6 cellular contexts compared by ENCODE assay signal in genomic region chr2:96665717-96666116, GRCh38. TPM values are rescaled to one million over a fixed set of nuclear protein-coding genes. Genes with fewer than 3 reads are reported as not detected.
"Had no signal": no experiment of that assay in that cellular context is flagged by ENCODE, and none has a peak within 500 bp of the region (broad histone marks: within the 10 kb centered on the region; RNA-seq: fewer than 3 reads in every experiment).

No MANE protein-coding gene starts in this region.

RNA-seq across cellular contexts. Expression of gene FER1L5, which starts 23.2 kb away (rescaled TPM):
- total RNA-seq: activated CD8-positive, alpha-beta memory T cell treated with anti-CD3 and anti-CD28 coated beads for 36 hours; activated naive CD4-positive, alpha-beta T cell treated with anti-CD3 and anti-CD28 coated beads for 36 hours; activated T-helper 17 cell treated with anti-CD3 and anti-CD28 coated beads, Interleukin-2, amount 50 U/mL, for 72 hours; naive thymus-derived CD4-positive, alpha-beta T cell; T-helper 2 cell treated with Interferon-gamma antibody and Interleukin-4, amounts not matched to agents 100 ng/mL and 5 ng/mL, for 36 hours had no signal
- polyA plus RNA-seq: liver had no signal
